8 cellular contexts compared by ENCODE assay signal in genomic region chr22:31489632-31490495, GRCh38. TPM values are rescaled to one million over a fixed set of nuclear protein-coding genes. Genes with fewer than 3 reads are reported as not detected.
A peak's percentile ranks its signal among the peaks of the same experiment; 100 is the strongest.
DNase-seq lines count a peak whose midpoint lies in the region; ATAC-seq and TF ChIP-seq lines count a peak whose summit lies in the region.

A gene with protein sequence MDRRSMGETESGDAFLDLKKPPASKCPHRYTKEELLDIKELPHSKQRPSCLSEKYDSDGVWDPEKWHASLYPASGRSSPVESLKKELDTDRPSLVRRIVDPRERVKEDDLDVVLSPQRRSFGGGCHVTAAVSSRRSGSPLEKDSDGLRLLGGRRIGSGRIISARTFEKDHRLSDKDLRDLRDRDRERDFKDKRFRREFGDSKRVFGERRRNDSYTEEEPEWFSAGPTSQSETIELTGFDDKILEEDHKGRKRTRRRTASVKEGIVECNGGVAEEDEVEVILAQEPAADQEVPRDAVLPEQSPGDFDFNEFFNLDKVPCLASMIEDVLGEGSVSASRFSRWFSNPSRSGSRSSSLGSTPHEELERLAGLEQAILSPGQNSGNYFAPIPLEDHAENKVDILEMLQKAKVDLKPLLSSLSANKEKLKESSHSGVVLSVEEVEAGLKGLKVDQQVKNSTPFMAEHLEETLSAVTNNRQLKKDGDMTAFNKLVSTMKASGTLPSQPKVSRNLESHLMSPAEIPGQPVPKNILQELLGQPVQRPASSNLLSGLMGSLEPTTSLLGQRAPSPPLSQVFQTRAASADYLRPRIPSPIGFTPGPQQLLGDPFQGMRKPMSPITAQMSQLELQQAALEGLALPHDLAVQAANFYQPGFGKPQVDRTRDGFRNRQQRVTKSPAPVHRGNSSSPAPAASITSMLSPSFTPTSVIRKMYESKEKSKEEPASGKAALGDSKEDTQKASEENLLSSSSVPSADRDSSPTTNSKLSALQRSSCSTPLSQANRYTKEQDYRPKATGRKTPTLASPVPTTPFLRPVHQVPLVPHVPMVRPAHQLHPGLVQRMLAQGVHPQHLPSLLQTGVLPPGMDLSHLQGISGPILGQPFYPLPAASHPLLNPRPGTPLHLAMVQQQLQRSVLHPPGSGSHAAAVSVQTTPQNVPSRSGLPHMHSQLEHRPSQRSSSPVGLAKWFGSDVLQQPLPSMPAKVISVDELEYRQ (minus strand): TSS chr22:31489842. CDS start chr22:31488718, 1,124 bp downstream.

- peak within 1 kb of the TSS; percentile 85 to 100 (median 98) for H3K27ac Mint-ChIP-seq in naive thymus-derived CD8-positive, alpha-beta T cell
- H3K27ac Mint-ChIP-seq in stimulated activated memory B cell treated with anti-CD40 and anti-IgM and Interleukin-4, amounts not matched to agents 10 μg/mL and 1 μg/mL and 100 μg/mL, for 72 hours, result peak within 1 kb of the TSS; percentile 100

- peak within 1 kb of the TSS; percentile 90 for H2AFZ ChIP-seq in fibroblast of lung (ENCODE audit: low read length)

- TF ChIP-seq CTCF in fibroblast of lung (conservative IDR thresholded peaks at IDR 0.05 in 1 of 2, IDR thresholded peaks at IDR 0.05 in 1 of 2; ENCODE audit: low read depth in 1 of 2, low read length in 2 of 2), result no peak

- H3K9me3 Mint-ChIP-seq in naive thymus-derived CD8-positive, alpha-beta T cell, result no peaks in the 10 kb centered on the region
- H3K9me3 Mint-ChIP-seq in stimulated activated memory B cell treated with anti-CD40 and anti-IgM and Interleukin-4, amounts not matched to agents 10 μg/mL and 1 μg/mL and 100 μg/mL, for 72 hours, result no peaks in the 10 kb centered on the region

- H3K36me3 Mint-ChIP-seq in naive thymus-derived CD8-positive, alpha-beta T cell, result peaks cover 0 to 24% (median 0%) of the 10 kb centered on the region in 3 donors
- no peaks in the 10 kb centered on the region for H3K36me3 Mint-ChIP-seq in stimulated activated memory B cell treated with anti-CD40 and anti-IgM and Interleukin-4, amounts not matched to agents 10 μg/mL and 1 μg/mL and 100 μg/mL, for 72 hours

- H3K4me1 Mint-ChIP-seq in naive thymus-derived CD8-positive, alpha-beta T cell, result peaks cover 10 to 55% (median 41%) of the 10 kb centered on the region in 4 donors
- peaks cover 36% of the 10 kb centered on the region for H3K4me1 Mint-ChIP-seq in stimulated activated memory B cell treated with anti-CD40 and anti-IgM and Interleukin-4, amounts not matched to agents 10 μg/mL and 1 μg/mL and 100 μg/mL, for 72 hours

- peak within 1 kb of the TSS; percentile 90 to 99 (median 94) for H3K4me3 Mint-ChIP-seq in naive thymus-derived CD8-positive, alpha-beta T cell
- peak within 1 kb of the TSS; percentile 91 for H3K4me3 Mint-ChIP-seq in stimulated activated memory B cell treated with anti-CD40 and anti-IgM and Interleukin-4, amounts not matched to agents 10 μg/mL and 1 μg/mL and 100 μg/mL, for 72 hours

- no peaks in the 10 kb centered on the region for H3K27me3 ChIP-seq in fibroblast of lung (ENCODE audit: control insufficient read depth, insufficient read depth, low read length)

- peak; percentile 37 for ATAC-seq in GM21360 (IDR thresholded peaks at IDR 0.05; ENCODE audit: unreplicated experiment)
- ATAC-seq in naive thymus-derived CD8-positive, alpha-beta T cell, result peak; percentile 73 to 78
- peak; percentile 80 for ATAC-seq in stimulated activated memory B cell treated with anti-CD40 and anti-IgM and Interleukin-4, amounts not matched to agents 10 μg/mL and 1 μg/mL and 100 μg/mL, for 72 hours

- peaks cover 22% of the 10 kb centered on the region for H3K79me2 ChIP-seq in fibroblast of lung (ENCODE audit: control insufficient read depth, insufficient read depth, low read length)

- no peaks in the 10 kb centered on the region for H4K20me1 ChIP-seq in fibroblast of lung (ENCODE audit: control insufficient read depth, extremely low read depth, insufficient read depth, low read length)

- peak within 1 kb of the TSS; percentile 99 for H3K9ac ChIP-seq in fibroblast of lung (ENCODE audit: insufficient read depth, low read length)

- peak within 1 kb of the TSS; percentile 70 to 95 (median 82) for H3K4me3 ChIP-seq in fibroblast of lung (replicated peaks in 1 of 4; ENCODE audit: control extremely low read depth in 1 of 4, insufficient read depth in 1 of 4, low read depth in 3 of 4, low read length in 4 of 4)

- peaks cover 4% of the 10 kb centered on the region for H3K36me3 ChIP-seq in fibroblast of lung (ENCODE audit: control insufficient read depth, insufficient read depth, low read length)

- peak within 1 kb of the TSS; percentile 93 for H3K27ac ChIP-seq in fibroblast of lung (ENCODE audit: insufficient read depth, low read length)

- H3K9me3 ChIP-seq in fibroblast of lung (ENCODE audit: control insufficient read depth, insufficient read depth, low read depth, low read length), result no peaks in the 10 kb centered on the region

- DNase-seq in CMK (ENCODE audit: low read depth) (peak; percentile 71), HuH-7 (ENCODE audit: low spot score) (peak; percentile 92), RPMI7951 (ENCODE audit: low read depth) (peak; percentile 82), fibroblast of lung (ENCODE audit: low read depth in 2 of 2) (peak; percentile 86 to 87)
- peak; percentile 70 to 79 for DNase-seq in activated T-helper 1 cell treated with anti-CD3 and anti-CD28 coated beads, Interleukin-2, amount 50 U/mL, for 16 hours (ENCODE audit: low read depth in 1 of 2, low spot score in 1 of 2)
- DNase-seq in naive thymus-derived CD8-positive, alpha-beta T cell, result peak; percentile 72 to 91 (median 82)

- H3K4me2 ChIP-seq in fibroblast of lung (ENCODE audit: extremely low read depth, insufficient read depth, low read length), result peak within 1 kb of the TSS; percentile 98

- H3K4me1 ChIP-seq in fibroblast of lung (ENCODE audit: control insufficient read depth, extremely low read depth, insufficient read depth, low read length), result peaks cover 7% of the 10 kb centered on the region

- no peaks in the 10 kb centered on the region for H3K27me3 Mint-ChIP-seq in naive thymus-derived CD8-positive, alpha-beta T cell
- no peaks in the 10 kb centered on the region for H3K27me3 Mint-ChIP-seq in stimulated activated memory B cell treated with anti-CD40 and anti-IgM and Interleukin-4, amounts not matched to agents 10 μg/mL and 1 μg/mL and 100 μg/mL, for 72 hours

- POLR2A ChIA-PET in naive thymus-derived CD8-positive, alpha-beta T cell (lab: Charles Lee), result interaction anchor here (0.8 to 2.9 kb wide), 7 partner anchors 8 to 197 kb away, joined by 3 to 11 read pairs (median 3); partner anchors contain the start of genes DRG1, PATZ1 and PIK3IP1

RNA-seq across cellular contexts. Expression of the gene that starts here (rescaled TPM):
- 4.9 and 59.4 TPM in 2 replicates for total RNA-seq in RPMI7951 (2014; rRNA removed; shearing (Covaris generic))
- 12.6 and 13.9 TPM in 2 replicates for total RNA-seq in fibroblast of lung
- 25.2 and 25.7 TPM in 2 replicates for polyA plus RNA-seq in fibroblast of lung
- 14.8 and 15.4 TPM in 2 replicates for polyA plus RNA-seq in fibroblast of lung (2012)
- polyA minus RNA-seq in fibroblast of lung (ENCODE audit: low replicate concordance), result 23.4 and 26.2 TPM in 2 replicates
- total RNA-seq in naive thymus-derived CD8-positive, alpha-beta T cell, result 10 to 100 TPM; 29.5 to 36.6 TPM
- polyA plus RNA-seq in naive thymus-derived CD8-positive, alpha-beta T cell, result 10 to 100 TPM in 1 of 3 donors, 1 to 10 TPM in 2; 6.2 to 13.4 (median 7.7) TPM

Comparison
In these comparisons a context has a peak if more than half of its experiments do, and no peak if none do; other contexts are left out.
1. Peak in every context shown above with its lines: DNase-seq, ATAC-seq, H3K4me3 ChIP-seq and H3K27ac ChIP-seq.